In the genomic region with DNA sequence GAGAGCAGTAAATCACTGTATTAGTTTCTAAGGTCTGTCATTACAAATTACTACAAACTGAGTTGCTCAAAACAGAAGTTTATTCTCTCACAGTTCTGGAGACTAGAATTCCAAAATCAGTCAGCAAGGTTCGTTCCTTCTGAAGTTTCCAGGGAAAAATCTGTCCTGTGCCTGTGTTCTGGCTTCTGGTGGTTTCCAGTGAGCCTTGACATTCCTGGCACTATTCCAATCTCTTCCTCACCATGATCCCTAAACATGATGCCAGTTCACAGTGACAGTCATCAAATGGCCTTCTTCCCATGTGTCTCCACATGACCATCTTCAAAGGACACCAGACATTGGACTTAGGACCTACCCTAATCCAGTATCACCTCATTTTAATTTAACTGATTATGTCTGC, we compare ENCODE assay signal across 27 cellular contexts.
"Had no signal": no experiment of that assay in that cellular context is flagged by ENCODE, and none has a peak within 500 bp of the region (broad histone marks: within the 10 kb centered on the region; RNA-seq: fewer than 3 reads in every experiment).

No MANE protein-coding gene starts in this region.

- H3K4me3 ChIP-seq: esophagus muscularis mucosa, mucosa of descending colon, right lobe of liver, skin epidermis, upper lobe of right lung had no signal

- H3K27me3 ChIP-seq: esophagus muscularis mucosa, neutrophil, right lobe of liver, upper lobe of right lung had no signal

- H3K9me3 ChIP-seq: esophagus muscularis mucosa, mucosa of descending colon, neutrophil, right lobe of liver, upper lobe of right lung had no signal

- FAIRE-seq: islet of Langerhans had no signal

- H3K4me1 ChIP-seq: esophagus muscularis mucosa, right lobe of liver, upper lobe of right lung had no signal

- DNase-seq: activated B cell treated with CpG ODN at 0.5 μM for 24 hours; activated CD4-positive, alpha-beta T cell treated with anti-CD3 and anti-CD28 coated beads, Interleukin-2, amount 50 U/mL, for 1 hour; activated CD8-positive, alpha-beta T cell treated with anti-CD3 and anti-CD28 coated beads for 36 hours; activated naive CD8-positive, alpha-beta T cell treated with anti-CD3 and anti-CD28 coated beads, Interleukin-2, amount 50 U/mL, for 24 hours; activated T-cell treated with anti-CD3 and anti-CD28 coated beads, Interleukin-2, amount 50 U/mL, for 4 hours; amygdala; endodermal cell; foreskin melanocyte; glutamatergic neuron; left ventricle myocardium superior; mucosa of descending colon; naive B cell; nephron progenitor cell; right lobe of liver; stimulated activated CD4-positive, alpha-beta T cell treated with anti-CD3 and anti-CD28 coated beads, Interleukin-1b, Interleukin-23, amount 100 ng/mL, for 48 hours; stimulated activated CD4-positive, alpha-beta T cell treated with anti-CD3 and anti-CD28 coated beads, Interleukin-4, amount 100 ng/mL, for 4 hours; stimulated activated CD8-positive, alpha-beta memory T cell treated with anti-CD3 and anti-CD28 coated beads, Interleukin-4, amount 100 ng/mL, for 48 hours; stimulated activated naive CD8-positive, alpha-beta T cell treated with anti-CD3 and anti-CD28 coated beads, Interleukin-15, amount 100 ng/mL, for 72 hours; substantia nigra; T-helper 2 cell; upper lobe of right lung had no signal

- H3K36me3 ChIP-seq: esophagus muscularis mucosa, neutrophil, right lobe of liver, upper lobe of right lung had no signal

- H3K27ac ChIP-seq: esophagus muscularis mucosa, neutrophil, right lobe of liver, skin epidermis, upper lobe of right lung had no signal

- ATAC-seq: activated CD8-positive, alpha-beta T cell treated with anti-CD3 and anti-CD28 coated beads for 36 hours; activated naive CD8-positive, alpha-beta T cell treated with anti-CD3 and anti-CD28 coated beads, Interleukin-2, amount 50 U/mL, for 24 hours; activated T-cell treated with anti-CD3 and anti-CD28 coated beads, Interleukin-2, amount 50 U/mL, for 4 hours; activated T-helper 17 cell treated with anti-CD3 and anti-CD28 coated beads, Interleukin-2, amount 50 U/mL, for 72 hours; left ventricle myocardium superior; right lobe of liver; stimulated activated memory B cell treated with anti-CD40 and anti-IgM and Interleukin-4, amounts not matched to agents 10 μg/mL and 1 μg/mL and 100 μg/mL, for 72 hours; stimulated activated naive CD8-positive, alpha-beta T cell treated with anti-CD3 and anti-CD28 coated beads, Interleukin-15, amount 100 ng/mL, for 72 hours; upper lobe of right lung had no signal
